Comparison of ENCODE assay signal across 15 cellular contexts in genomic region chr3:50028336-50028735, GRCh38.
A peak's percentile ranks its signal among the peaks of the same experiment; 100 is the strongest.
DNase-seq lines count a peak whose midpoint lies in the region; TF ChIP-seq lines count a peak whose summit lies in the region.
"Had no signal": no experiment of that assay in that cellular context is flagged by ENCODE, and none has a peak within 500 bp of the region (broad histone marks: within the 10 kb centered on the region; RNA-seq: fewer than 3 reads in every experiment).

No MANE protein-coding gene starts in this region.

- no peak overlapping the region for H3K27ac Mint-ChIP-seq in activated CD4-positive, alpha-beta T cell treated with anti-CD3 and anti-CD28 coated beads, Interleukin-2, amount 10 ng/mL, durations not matched to agents 24 days and 14 days
- H3K27ac Mint-ChIP-seq: activated naive CD4-positive, alpha-beta T cell treated with anti-CD3 and anti-CD28 coated beads, Interleukin-2, amount 10 ng/mL, durations not matched to agents 7 days and 5 days had no signal

- intact Hi-C loops in activated CD4-positive, alpha-beta T cell treated with anti-CD3 and anti-CD28 coated beads, Interleukin-2, amount 10 ng/mL, durations not matched to agents 24 days and 14 days (cut with micrococcal nuclease) = no loop called here

- no peaks in the 10 kb centered on the region for H3K27me3 Mint-ChIP-seq in activated CD4-positive, alpha-beta T cell treated with anti-CD3 and anti-CD28 coated beads, Interleukin-2, amount 10 ng/mL, durations not matched to agents 24 days and 14 days
- H3K27me3 Mint-ChIP-seq: activated naive CD4-positive, alpha-beta T cell treated with anti-CD3 and anti-CD28 coated beads, Interleukin-2, amount 10 ng/mL, durations not matched to agents 7 days and 5 days had no signal

- no peaks in the 10 kb centered on the region for H3K9me3 Mint-ChIP-seq in activated CD4-positive, alpha-beta T cell treated with anti-CD3 and anti-CD28 coated beads, Interleukin-2, amount 10 ng/mL, durations not matched to agents 24 days and 14 days
- H3K9me3 Mint-ChIP-seq: activated naive CD4-positive, alpha-beta T cell treated with anti-CD3 and anti-CD28 coated beads, Interleukin-2, amount 10 ng/mL, durations not matched to agents 7 days and 5 days had no signal

- TF ChIP-seq CTCF in AG09319 (IDR thresholded peaks at IDR 0.05; ENCODE audit: low read depth, low read length) (no peak), choroid plexus epithelial cell (conservative IDR thresholded peaks at IDR 0.05; ENCODE audit: low read depth, low read length) (no peak)

- H3K36me3 Mint-ChIP-seq in activated CD4-positive, alpha-beta T cell treated with anti-CD3 and anti-CD28 coated beads, Interleukin-2, amount 10 ng/mL, durations not matched to agents 24 days and 14 days (ENCODE audit: low read depth) = peaks cover 31% of the 10 kb centered on the region

- H3K4me3 ChIP-seq in choroid plexus epithelial cell (ENCODE audit: low read depth, low read length) = no peak overlapping the region
- H3K4me3 ChIP-seq: cardiac muscle cell had no signal

- no peak overlapping the region for H3K4me3 Mint-ChIP-seq in activated CD4-positive, alpha-beta T cell treated with anti-CD3 and anti-CD28 coated beads, Interleukin-2, amount 10 ng/mL, durations not matched to agents 24 days and 14 days
- H3K4me3 Mint-ChIP-seq: activated naive CD4-positive, alpha-beta T cell treated with anti-CD3 and anti-CD28 coated beads, Interleukin-2, amount 10 ng/mL, durations not matched to agents 7 days and 5 days had no signal

- DNase-seq in AG09319 (ENCODE audit: extremely low read depth, low read depth) = peak; percentile 29
- peak; percentile 32 for DNase-seq in M059J (ENCODE audit: low read depth)
- DNase-seq in choroid plexus epithelial cell (ENCODE audit: low read depth) = peak; percentile 44
- DNase-seq in kidney glomerular epithelial cell (lab: John Stamatoyannopoulos, UW) = peak; percentile 81
- DNase-seq in activated CD8-positive, alpha-beta memory T cell treated with anti-CD3 and anti-CD28 coated beads for 24 hours = no peak
- DNase-seq in cerebellar cortex (ENCODE audit: low spot score) = no peak
- DNase-seq in NCI-H187 (lab: John Stamatoyannopoulos, UW) = no peak
- DNase-seq in activated CD4-positive, alpha-beta T cell treated with anti-CD3 and anti-CD28 coated beads, Interleukin-2, amount 10 ng/mL, durations not matched to agents 24 days and 14 days = no peak
- DNase-seq: activated CD4-positive, alpha-beta T cell treated with anti-CD3 and anti-CD28 coated beads, Interleukin-2, amount 50 U/mL, for 1 hour; activated naive CD4-positive, alpha-beta T cell treated with anti-CD3 and anti-CD28 coated beads, Interleukin-2, amount 10 ng/mL, durations not matched to agents 7 days and 5 days; AML-193; mesendoderm; NCI-H1930; NCI-H526 treated with DMSO at 0.1 percent for 48 hours had no signal

- H3K4me1 Mint-ChIP-seq in activated CD4-positive, alpha-beta T cell treated with anti-CD3 and anti-CD28 coated beads, Interleukin-2, amount 10 ng/mL, durations not matched to agents 24 days and 14 days = no peaks in the 10 kb centered on the region
- H3K4me1 Mint-ChIP-seq: activated naive CD4-positive, alpha-beta T cell treated with anti-CD3 and anti-CD28 coated beads, Interleukin-2, amount 10 ng/mL, durations not matched to agents 7 days and 5 days had no signal

Comparison
In these comparisons a context has a peak if more than half of its experiments do, and no peak if none do; other contexts are left out.
1. DNase-seq: peak in AG09319 (single experiment), M059J (single experiment), choroid plexus epithelial cell (single experiment) and kidney glomerular epithelial cell (single experiment); none in activated CD8-positive, alpha-beta memory T cell treated with anti-CD3 and anti-CD28 coated beads for 24 hours (single experiment), cerebellar cortex (single experiment), NCI-H187 (0 of 2) and activated CD4-positive, alpha-beta T cell treated with anti-CD3 and anti-CD28 coated beads, Interleukin-2, amount 10 ng/mL, durations not matched to agents 24 days and 14 days (single experiment).